8 cellular contexts compared by ENCODE assay signal in the genomic region with DNA sequence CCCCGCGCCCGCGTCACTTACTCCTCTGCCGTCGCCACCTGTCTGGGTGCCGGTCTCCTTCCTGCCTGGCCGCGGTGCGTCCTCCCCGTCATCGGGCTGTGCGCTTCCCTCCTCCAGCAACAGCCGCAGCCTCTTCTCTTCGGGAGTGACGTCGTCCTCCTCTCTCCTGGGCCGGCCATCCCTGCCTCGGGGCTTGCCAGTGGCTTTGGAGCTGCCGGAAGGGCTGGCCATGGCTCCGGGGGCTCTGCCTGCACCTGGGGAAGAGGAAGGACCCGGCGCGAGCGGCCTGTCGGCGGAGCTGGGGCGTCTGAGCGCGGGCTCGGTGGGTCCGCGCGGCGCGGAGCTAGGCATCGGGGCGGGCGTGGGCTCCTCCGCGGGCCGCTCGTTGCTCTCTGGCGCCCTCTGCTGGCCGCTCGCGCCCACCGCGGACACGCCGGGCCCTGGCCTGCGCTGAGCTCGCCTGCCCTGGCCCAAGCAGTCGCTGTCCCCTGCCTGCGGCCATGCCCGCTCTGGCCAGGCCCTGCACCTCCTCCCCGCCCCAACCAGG. TPM values are rescaled to one million over a fixed set of nuclear protein-coding genes. Genes with fewer than 3 reads are reported as not detected.
DNase-seq lines count a peak whose midpoint lies in the region; ATAC-seq and TF ChIP-seq lines count a peak whose summit lies in the region.
"Not testable (repeated sequence)": the region's sequence is repeated elsewhere in the genome, so short reads cannot be mapped to it uniquely, and the experiment has no call there.

No MANE protein-coding gene starts in this region.

- not testable (repeated sequence) for H3K9me3 ChIP-seq in SU-DHL-6 (ENCODE audit: insufficient read depth, low read length); lower lobe of right lung

- H3K79me2 ChIP-seq in SU-DHL-6 (ENCODE audit: insufficient read depth, low read length) = not testable (repeated sequence)

- H3K4me2 ChIP-seq in SU-DHL-6 (ENCODE audit: low read depth, low read length, poor library complexity, severe bottlenecking) = peak overlapping the region; percentile 50

- not testable (repeated sequence) for H2AFZ ChIP-seq in SU-DHL-6 (ENCODE audit: low read depth, low read length, severe bottlenecking)

- ATAC-seq in lower lobe of right lung = peak; percentile 80 to 93

- H3K9me2 ChIP-seq in SU-DHL-6 (replicated peaks; ENCODE audit: insufficient read depth, low read length) = not testable (repeated sequence)

- H3K9ac ChIP-seq in SU-DHL-6 (ENCODE audit: low read length) = not testable (repeated sequence)

- H3K36me3 ChIP-seq in SU-DHL-6 (ENCODE audit: low read length); lower lobe of right lung: not testable (repeated sequence)

- H3F3A ChIP-seq in SU-DHL-6 (ENCODE audit: insufficient read depth) = not testable (repeated sequence)

- TF ChIP-seq CTCF in GM12875 (IDR thresholded peaks at IDR 0.05; ENCODE audit: borderline replicate concordance, insufficient read depth, low read depth, low read length) (peak; percentile 84), SU-DHL-6 (IDR thresholded peaks at IDR 0.05; ENCODE audit: insufficient read depth, low read length, poor library complexity, severe bottlenecking) (peak; percentile 47), epithelial cell of proximal tubule (conservative IDR thresholded peaks at IDR 0.05; ENCODE audit: low read depth, low read length) (peak; percentile 49), lower lobe of right lung (IDR thresholded peaks at IDR 0.05) (peak; percentile 73)

- DNase-seq in 8988T (peak; percentile 91), NCI-H146 treated with DMSO at 0.1 percent for 48 hours (lab: John Stamatoyannopoulos, UW; ENCODE audit: unreplicated experiment) (peak; percentile 8), lower lobe of right lung (peak; percentile 84)
- peak; percentile 67 for DNase-seq in activated T-helper 9 cell treated with anti-CD3 and anti-CD28 coated beads, Interleukin-2, amount 50 U/mL, for 16 hours (ENCODE audit: low read depth)
- not testable (repeated sequence) for DNase-seq in epithelial cell of proximal tubule (ENCODE audit: low read depth)
- DNase-seq in stimulated activated CD4-positive, alpha-beta T cell treated with anti-CD3 and anti-CD28 coated beads, Interleukin-12 subunit alpha, Interleukin-12 subunit beta, amount 100 ng/mL, for 48 hours (ENCODE audit: low read depth in 2 of 3, low spot score in 1 of 3) = peak; percentile 42 to 75 (median 69)

- not testable (repeated sequence) for H3K27me3 ChIP-seq in SU-DHL-6 (ENCODE audit: low read length)
- peaks cover 10% of the 10 kb centered on the region for H3K27me3 ChIP-seq in lower lobe of right lung (ENCODE audit: low read depth)

- intact Hi-C loops in lower lobe of right lung (cut with DNase I) = not testable (repeated sequence)

- peak overlapping the region; percentile 32 for H3K4me3 ChIP-seq in GM12875 (ENCODE audit: low read depth, low read length)
- not testable (repeated sequence) for H3K4me3 ChIP-seq in SU-DHL-6 (ENCODE audit: insufficient read depth, low read length, poor library complexity, severe bottlenecking)
- H3K4me3 ChIP-seq in epithelial cell of proximal tubule (ENCODE audit: low read depth, low read length) = peak overlapping the region; percentile 45
- H3K4me3 ChIP-seq in lower lobe of right lung = peak overlapping the region; percentile 61

- H3K27ac ChIP-seq in SU-DHL-6 (ENCODE audit: low read depth, low read length); lower lobe of right lung: not testable (repeated sequence)

- H4K20me1 ChIP-seq in SU-DHL-6 (ENCODE audit: low read depth, low read length) = not testable (repeated sequence)

- not testable (repeated sequence) for H3K4me1 ChIP-seq in lower lobe of right lung

RNA-seq across cellular contexts. Expression of gene UNC93B1, which starts 48.4 kb away (rescaled TPM):
- total RNA-seq in epithelial cell of proximal tubule (16.3 and 37.4 TPM in 2 replicates), lower lobe of right lung (121 TPM)

RNA-seq across cellular contexts. Expression of gene ALDH3B1, which starts 54.6 kb away (rescaled TPM):
- total RNA-seq in epithelial cell of proximal tubule (3.9 and 4.4 TPM in 2 replicates), lower lobe of right lung (104 TPM)

Comparison
In these comparisons a context has a peak if more than half of its experiments do, and no peak if none do; other contexts are left out.
1. RNA of gene ALDH3B1, which starts 54.6 kb away (total RNA-seq): 104 TPM in lower lobe of right lung (single experiment); 3.9 to 4.4 TPM in epithelial cell of proximal tubule; every median in the first group is over 10 times any median in the second.
2. Peak in every context shown above with its lines, with median percentiles within 50 percentile points of each other: CTCF ChIP-seq.